In genomic region chr10:86401588-86402282, GRCh38 we compare ENCODE assay signal across 9 cellular contexts. TPM values are rescaled to one million over a fixed set of nuclear protein-coding genes. Genes with fewer than 3 reads are reported as not detected.
DNase-seq lines count a peak whose midpoint lies in the region; ATAC-seq, FAIRE-seq and TF ChIP-seq lines count a peak whose summit lies in the region.
"Had no signal": no experiment of that assay in that cellular context is flagged by ENCODE, and none has a peak within 500 bp of the region (broad histone marks: within the 10 kb centered on the region; RNA-seq: fewer than 3 reads in every experiment).

No MANE protein-coding gene starts in this region.

- H3K27me3 ChIP-seq in HUES64 (ENCODE audit: insufficient read depth, low read length) (peaks cover 53% of the 10 kb centered on the region), GM12878 (replicated peaks in 1 of 2; ENCODE audit: control insufficient read depth in 2 of 2, insufficient read depth in 2 of 2, low read length in 1 of 2) (no peaks in the 10 kb centered on the region), right lobe of liver (no peaks in the 10 kb centered on the region), thymus (ENCODE audit: control insufficient read depth, insufficient read depth) (no peaks in the 10 kb centered on the region)

- H3K27ac ChIP-seq in HUES64 (ENCODE audit: low read depth, low read length) (no peak overlapping the region), GM12878 (ENCODE audit: control insufficient read depth, insufficient read depth) (peak overlapping the region; percentile 84), right lobe of liver (peak overlapping the region; percentile 65 to 86 (median 77)), thymus (ENCODE audit: low read depth) (peak overlapping the region; percentile 89)

- CTCF ChIA-PET in GM12878 (lab: Yijun Ruan, JAX): interaction anchor here (0.7 to 5.7 kb wide), 9 partner anchors 10 to 533 kb away, joined by 3 to 77 read pairs (median 11); no protein-coding TSS in a partner anchor

- DNase-seq in AG10803 (ENCODE audit: low read depth) (no peak), GM12878 (ENCODE audit: low read depth, low spot score) (no peak), right lobe of liver (peak; percentile 33 to 64 (median 52)), DMS79 (lab: John Stamatoyannopoulos, UW) (no peak)

- RAD21 ChIA-PET in GM12878 (lab: Charles Lee; ENCODE audit: unreplicated experiment): interaction anchor here (0.8 to 5.6 kb wide), 12 partner anchors 11 to 241 kb away, joined by 4 to 155 read pairs (median 10); partner anchors contain the start of gene WAPL

- no peak overlapping the region for H3K9ac ChIP-seq in HUES64 (ENCODE audit: low read depth, low read length)
- peak overlapping the region; percentile 87 for H3K9ac ChIP-seq in GM12878 (ENCODE audit: control insufficient read depth, insufficient read depth, low read length)

- no peaks in the 10 kb centered on the region for H3K9me3 ChIP-seq in HUES64 (ENCODE audit: insufficient read depth, low read depth, low read length)
- no peaks in the 10 kb centered on the region for H3K9me3 ChIP-seq in GM12878 (replicated peaks; ENCODE audit: control insufficient read depth, insufficient read depth, low read length)
- no peaks in the 10 kb centered on the region for H3K9me3 ChIP-seq in right lobe of liver
- H3K9me3 ChIP-seq in thymus (ENCODE audit: control insufficient read depth): no peaks in the 10 kb centered on the region

- ATAC-seq in GM12878 (peak; percentile 10), right lobe of liver (peak; percentile 1 to 18 (median 6)), GM21717 (IDR thresholded peaks at IDR 0.05; ENCODE audit: unreplicated experiment) (no peak), GM18505 (IDR thresholded peaks at IDR 0.05; ENCODE audit: unreplicated experiment) (no peak)

- in situ Hi-C loops in GM12878 (cut with MboI): no loop called here

- no TSS peak for BruUV-seq in GM12878 (replicated peaks; lab: Mats Ljungman, UMichigan)

- H2AFZ ChIP-seq in GM12878 (ENCODE audit: control insufficient read depth, low read depth, low read length): peak overlapping the region; percentile 85

- H3K4me1 ChIP-seq in HUES64 (ENCODE audit: insufficient read depth, low read length) (peaks cover 10% of the 10 kb centered on the region; the same call in 1 of the 2 replicates), GM12878 (ENCODE audit: control insufficient read depth, insufficient read depth, low read length) (peaks cover 10% of the 10 kb centered on the region), right lobe of liver (peaks cover 0 to 21% (median 3%) of the 10 kb centered on the region in 4 donors), thymus (ENCODE audit: control insufficient read depth, insufficient read depth, low read length) (peaks cover 8% of the 10 kb centered on the region)

- 8% methylated on average over 25 of the region's 27 CpGs for WGBS in HUES64
- 23% methylated on average over 25 of the region's 27 CpGs for WGBS in GM12878 (ENCODE audit: insufficient coverage, insufficient replicate concordance, low lambda C conversion rate, missing lambda C conversion rate)
- 12% methylated on average over 25 of the region's 27 CpGs for WGBS in right lobe of liver (ENCODE audit: insufficient coverage, low coverage, low lambda C conversion rate, missing lambda C conversion rate)
- 25% methylated on average over 27 of the region's 27 CpGs for WGBS in thymus

- no peak for TF ChIP-seq EP300 in GM12878 (IDR thresholded peaks at IDR 0.05; ENCODE audit: borderline replicate concordance in 1 of 2, control insufficient read depth in 1 of 2, low read depth in 2 of 2, low read length in 2 of 2)

- H3K4me2 ChIP-seq in GM12878 (ENCODE audit: control insufficient read depth, insufficient read depth): peak overlapping the region; percentile 90

- POLR2A ChIA-PET in GM12878 (lab: Charles Lee): interaction anchor here (0.7 to 5.7 kb wide), 6 partner anchors 10 to 241 kb away, joined by 3 to 110 read pairs (median 12); no protein-coding TSS in a partner anchor

- TF ChIP-seq CTCF in AG10803 (conservative IDR thresholded peaks at IDR 0.05; ENCODE audit: low read length) (no peak), GM12878 (IDR thresholded peaks at IDR 0.05 in 2 of 3, conservative IDR thresholded peaks at IDR 0.05 in 1 of 3; ENCODE audit: control insufficient read depth in 2 of 3, extremely low read depth in 1 of 3, insufficient read depth in 1 of 3, low read depth in 3 of 3, low read length in 3 of 3) (no peak), right lobe of liver (IDR thresholded peaks at IDR 0.05) (no peak)

- H3K36me3 ChIP-seq in HUES64 (ENCODE audit: insufficient read depth, low read length): no peaks in the 10 kb centered on the region
- H3K36me3 ChIP-seq in GM12878 (ENCODE audit: control insufficient read depth in 2 of 2, insufficient read depth in 2 of 2, low read length in 1 of 2): no peaks in the 10 kb centered on the region
- H3K36me3 ChIP-seq in right lobe of liver: no peaks in the 10 kb centered on the region
- H3K36me3 ChIP-seq in thymus (ENCODE audit: control insufficient read depth, insufficient read depth): no peaks in the 10 kb centered on the region

- no peak for FAIRE-seq in GM12878 (lab: Jason Lieb, UNC)
- FAIRE-seq: endometrium had no signal

- TF ChIP-seq RAD21 in GM12878 (IDR thresholded peaks at IDR 0.05; ENCODE audit: insufficient read depth, low read depth, low read length): no peak

- H4K20me1 ChIP-seq in GM12878 (ENCODE audit: control insufficient read depth, insufficient read depth): no peaks in the 10 kb centered on the region

- H3K79me2 ChIP-seq in GM12878 (ENCODE audit: control insufficient read depth, insufficient read depth, low read length): peaks cover 14% of the 10 kb centered on the region

- H3K4me3 ChIP-seq in AG10803 (ENCODE audit: low read length) (peak overlapping the region; percentile 71), HUES64 (ENCODE audit: low read length) (peak overlapping the region; percentile 71), GM12878 (peak overlapping the region; percentile 75), right lobe of liver (peak overlapping the region; percentile 59 to 76 (median 68)), thymus (ENCODE audit: low read length) (peak overlapping the region; percentile 85)

- intact Hi-C loops in GM12878 (cut with micrococcal nuclease; ENCODE audit: unreplicated experiment) (no loop called here), right lobe of liver (cut with DNase I) (no loop called here)

- TF ChIP-seq POLR2A in GM12878 (IDR thresholded peaks at IDR 0.05; ENCODE audit: low read depth, low read length) (no peak; the same call in 1 of the 2 replicates), right lobe of liver (IDR thresholded peaks at IDR 0.05) (no peak), GM18505 (IDR thresholded peaks at IDR 0.05; ENCODE audit: borderline replicate concordance, extremely low read depth, insufficient read depth, insufficient read length) (no peak)

- SMC1A ChIA-PET in GM12878 (lab: Charles Lee; ENCODE audit: uncharacterized antibody, unreplicated experiment): interaction anchor here (0.6 to 9.9 kb wide), 12 partner anchors 9 to 1116 kb away, joined by 3 to 129 read pairs (median 5); no protein-coding TSS in a partner anchor

TF ChIP-seq in GM12878, 131 proteins besides CTCF, POLR2A, EP300 and RAD21:
- TF ChIP-seq CHD2 (IDR thresholded peaks at IDR 0.05; ENCODE audit: borderline replicate concordance, low read depth, low read length) (no peak), CHD1 (IDR thresholded peaks at IDR 0.05; ENCODE audit: low read depth, low read length) (peak; percentile 41; the same call in 1 of the 2 replicates), SIN3A (IDR thresholded peaks at IDR 0.05; ENCODE audit: low read depth, low read length) (0 out of 2 replicates have a peak, but pooled peaks have one; percentile 27), MXI1 (IDR thresholded peaks at IDR 0.05; ENCODE audit: low read depth, low read length) (peak; percentile 23), MLLT1 (IDR thresholded peaks at IDR 0.05) (peak; percentile 48; the same call in 1 of the 2 replicates), SPI1 (IDR thresholded peaks at IDR 0.05; ENCODE audit: borderline replicate concordance, insufficient read depth, low read depth, low read length) (no peak), ZSCAN29 (IDR thresholded peaks at IDR 0.05) (no peak)

RNA-seq across cellular contexts. Expression of gene GRID1, which starts 35.1 kb away (rescaled TPM):
- 0.40 TPM for polyA plus RNA-seq in HUES64 (2013, experiment 1 of 2)
- 0.19 TPM for polyA plus RNA-seq in HUES64 (2013, experiment 2 of 2)
- total RNA-seq in GM12878 (2013; cell fraction: nucleolus; rRNA removed): 3.4 and 3.5 TPM in 2 replicates
- 0.11 and 0.23 TPM in 2 replicates for total RNA-seq in GM12878 (2014; rRNA removed)
- total RNA-seq in GM12878 (2014; rRNA removed; fragmentation: Illumina TruSeq; extraction: Trizol): 0.04 and 0.05 TPM in 2 replicates
- 0.08 TPM in 1 of 2 replicates, not detected in the other for total RNA-seq in GM12878 (2021)
- polyA plus RNA-seq in GM12878 (2011; ENCODE audit: low read depth): 0.12 TPM
- 0.29 and 0.62 TPM in 2 replicates for polyA plus RNA-seq in GM12878 (2011; rRNA removed)
- polyA plus RNA-seq in GM12878 (2011; cell fraction: cytosol; rRNA removed): 0.46 and 0.59 TPM in 2 replicates
- polyA plus RNA-seq in GM12878 (2011; cell fraction: nucleus; rRNA removed): 0.97 and 1.3 TPM in 2 replicates
- polyA plus RNA-seq in GM12878 (2012): 0.28 and 0.35 TPM in 2 replicates
- 0.05 TPM in 1 of 2 replicates, not detected in the other for polyA plus RNA-seq in GM12878 (2014; fragmentation: Illumina TruSeq; extraction: Trizol)
- not detected for polyA plus RNA-seq in GM12878 (2014; fragmentation: Nextera tagmentation; extraction: Ambion mirVana)
- polyA plus RNA-seq in GM12878 (2014; rRNA removed): 0.04 and 0.05 TPM in 2 replicates
- polyA plus RNA-seq in GM12878 (2016; fragmentation: Nextera tagmentation; extraction: Ambion mirVana): not detected
- 2.4 TPM in 2 replicates for polyA minus RNA-seq in GM12878 (2011; rRNA and poly(A)+ RNA removed)
- polyA minus RNA-seq in GM12878 (2011; cell fraction: cytosol; rRNA and poly(A)+ RNA removed): 0.31 and 0.80 TPM in 2 replicates
- 3.1 and 3.7 TPM in 2 replicates for polyA minus RNA-seq in GM12878 (2011; cell fraction: nucleus; rRNA and poly(A)+ RNA removed)
- total RNA-seq in right lobe of liver: 1 to 10 TPM in 2 of 6 experiments, under 1 TPM in 4; 0.05 to 1.9 (median 0.81) TPM
- polyA plus RNA-seq in thymus: 0.46 TPM

Comparison
In these comparisons a context has a peak if more than half of its experiments do, and no peak if none do; other contexts are left out.
1. DNase-seq: peak in right lobe of liver (3 of 3); none in AG10803 (single experiment), GM12878 (single experiment) and DMS79 (single experiment).
2. ATAC-seq: peak in GM12878 (single experiment) and right lobe of liver (4 of 4); none in GM21717 (single experiment) and GM18505 (single experiment).
3. Peak in every context shown above with its lines, with median percentiles within 50 percentile points of each other: H3K4me3 ChIP-seq.